Comparison of ENCODE assay signal across 10 cellular contexts in the genomic region with DNA sequence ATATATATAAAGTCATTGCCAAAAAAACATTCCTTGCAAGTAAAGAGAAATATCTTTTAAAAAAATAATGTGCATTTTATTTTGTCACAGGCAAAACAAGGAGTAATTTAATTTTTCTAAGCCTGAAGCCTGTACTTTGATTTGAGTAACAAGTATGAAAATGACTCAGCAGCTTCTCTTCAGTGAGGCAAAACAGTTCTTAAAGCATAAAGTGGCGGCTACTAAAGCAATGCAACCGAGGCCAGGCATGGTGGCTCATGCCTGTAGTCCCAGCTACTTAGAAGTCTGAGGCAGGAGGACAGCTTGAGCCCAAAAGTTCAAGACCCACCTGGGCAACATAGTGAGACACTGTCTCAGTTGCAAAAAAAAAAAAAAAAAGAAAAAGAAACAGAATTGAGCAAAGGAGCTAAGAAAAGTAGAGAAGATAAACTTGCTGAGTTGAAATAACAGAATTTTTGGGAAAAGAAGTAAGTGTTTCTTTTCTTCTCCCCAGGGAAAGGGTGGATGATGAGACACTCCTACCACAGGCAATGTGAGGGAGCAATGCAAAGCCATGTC. TPM values are rescaled to one million over a fixed set of nuclear protein-coding genes. Genes with fewer than 3 reads are reported as not detected.
DNase-seq lines count a peak whose midpoint lies in the region; ATAC-seq and TF ChIP-seq lines count a peak whose summit lies in the region.
"Had no signal": no experiment of that assay in that cellular context is flagged by ENCODE, and none has a peak within 500 bp of the region (broad histone marks: within the 10 kb centered on the region; RNA-seq: fewer than 3 reads in every experiment).

No MANE protein-coding gene starts in this region.

- no peaks in the 10 kb centered on the region for H3K27me3 ChIP-seq in Peyer's patch

- H3K9me3 ChIP-seq in Peyer's patch = no peaks in the 10 kb centered on the region

- H3K4me3 ChIP-seq in fibroblast of mammary gland (ENCODE audit: control insufficient read depth, low read depth, low read length) = no peak overlapping the region
- no peak overlapping the region for H3K4me3 ChIP-seq in Peyer's patch

- peak; percentile 24 for DNase-seq in GF-D8 (lab: John Stamatoyannopoulos, UW)
- DNase-seq in fibroblast of mammary gland (ENCODE audit: low read depth) = peak; percentile 68
- no peak for DNase-seq in cerebellar cortex (ENCODE audit: low spot score)
- no peak for DNase-seq in Peyer's patch
- DNase-seq: activated gamma-delta T cell had no signal

- ATAC-seq in GM19035 (IDR thresholded peaks at IDR 0.05; ENCODE audit: unreplicated experiment) = peak; percentile 57
- ATAC-seq in HG03442 (IDR thresholded peaks at IDR 0.05; ENCODE audit: unreplicated experiment) = peak; percentile 69
- ATAC-seq in HG03196 (IDR thresholded peaks at IDR 0.05; ENCODE audit: unreplicated experiment) = no peak
- ATAC-seq in HG03139 (IDR thresholded peaks at IDR 0.05; ENCODE audit: unreplicated experiment) = no peak

- no peak overlapping the region for H3K27ac ChIP-seq in Peyer's patch
- H3K27ac ChIP-seq: epithelial cell of prostate had no signal

- no peak for TF ChIP-seq POLR2A in Peyer's patch (IDR thresholded peaks at IDR 0.05)

- TF ChIP-seq CTCF in fibroblast of mammary gland (conservative IDR thresholded peaks at IDR 0.05; ENCODE audit: control insufficient read depth, insufficient read depth, low read depth, low read length) = no peak
- TF ChIP-seq CTCF in Peyer's patch (IDR thresholded peaks at IDR 0.05) = no peak

- H3K36me3 ChIP-seq in Peyer's patch = no peaks in the 10 kb centered on the region

- H3K4me1 ChIP-seq in Peyer's patch = no peaks in the 10 kb centered on the region

RNA-seq across cellular contexts. Expression of a gene that starts 29.6 kb away (rescaled TPM):
- total RNA-seq in Peyer's patch = 10 to 100 TPM; 14.5 to 38.0 (median 26.3) TPM

RNA-seq across cellular contexts. Expression of a gene that starts 30.4 kb away (rescaled TPM):
- total RNA-seq in Peyer's patch = 1 to 10 TPM in 3 of 4 donors, under 1 TPM in 1; 0.88 to 8.0 (median 4.8) TPM

RNA-seq across cellular contexts. Expression of a gene that starts 54.4 kb away (rescaled TPM):
- 10 to 100 TPM; 20.6 to 25.5 (median 24.2) TPM for total RNA-seq in Peyer's patch

RNA-seq across cellular contexts. Expression of a gene that starts 54.7 kb away (rescaled TPM):
- 100 to 1,000 TPM; 183 to 233 (median 213) TPM for total RNA-seq in Peyer's patch

RNA-seq across cellular contexts. Expression of a gene that starts 58.1 kb away (rescaled TPM):
- total RNA-seq in Peyer's patch = 100 to 1,000 TPM in 1 of 4 donors, 10 to 100 TPM in 3; 14.0 to 116 (median 75.3) TPM

Comparison
In these comparisons a context has a peak if more than half of its experiments do, and no peak if none do; other contexts are left out.
1. DNase-seq: peak in GF-D8 (single experiment) and fibroblast of mammary gland (single experiment); none in cerebellar cortex (single experiment) and Peyer's patch (0 of 3).
2. ATAC-seq: peak in GM19035 (single experiment) and HG03442 (single experiment); none in HG03196 (single experiment) and HG03139 (single experiment).